ENCODE assay signal across 15 cellular contexts in the genomic region with DNA sequence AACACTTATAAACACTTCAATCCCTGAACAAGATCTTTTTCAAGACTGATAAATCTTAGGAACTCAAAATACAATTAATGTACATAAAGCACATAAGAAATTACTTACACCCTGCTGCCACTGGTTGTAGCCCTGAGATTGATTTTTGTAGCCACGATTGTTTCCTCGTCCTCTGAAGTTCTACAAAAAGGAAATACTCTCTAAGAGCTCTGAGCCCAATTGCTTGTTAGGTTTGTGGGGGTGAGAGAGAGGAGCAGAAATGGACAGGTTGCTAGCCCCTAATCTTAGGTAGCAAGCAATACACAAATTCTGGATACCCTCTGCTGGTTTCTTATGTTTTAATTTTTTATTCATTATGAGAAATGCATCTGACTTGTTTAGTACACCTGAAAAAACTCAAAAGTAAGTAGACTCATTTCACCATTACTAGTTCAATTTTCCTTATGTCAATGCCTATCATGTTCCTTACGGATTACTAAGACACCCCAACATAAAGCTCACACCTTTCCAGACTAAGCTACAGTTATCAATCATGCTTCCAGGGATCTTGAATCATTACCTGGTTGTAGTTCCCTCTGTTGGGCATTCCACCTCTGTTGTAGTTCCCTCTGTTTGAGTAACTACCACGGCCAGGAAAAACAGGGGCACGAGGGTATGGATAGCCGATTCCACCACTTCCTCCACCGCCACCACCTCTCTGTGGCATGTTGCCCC. TPM values are rescaled to one million over a fixed set of nuclear protein-coding genes. Genes with fewer than 3 reads are reported as not detected.
DNase-seq lines count a peak whose midpoint lies in the region; FAIRE-seq and TF ChIP-seq lines count a peak whose summit lies in the region.
"Had no signal": no experiment of that assay in that cellular context is flagged by ENCODE, and none has a peak within 500 bp of the region (broad histone marks: within the 10 kb centered on the region; RNA-seq: fewer than 3 reads in every experiment).

No MANE protein-coding gene starts in this region.

- H3K27me3 ChIP-seq in Loucy (ENCODE audit: insufficient read depth, low read length, poor library complexity, severe bottlenecking): no peaks in the 10 kb centered on the region
- no peaks in the 10 kb centered on the region for H3K27me3 ChIP-seq in astrocyte (ENCODE audit: insufficient read depth, low read length)
- H3K27me3 ChIP-seq in uterus: no peaks in the 10 kb centered on the region
- H3K27me3 ChIP-seq: dorsolateral prefrontal cortex, Peyer's patch, testis had no signal

- H3F3A ChIP-seq in Loucy (ENCODE audit: low read depth): peaks cover 4% of the 10 kb centered on the region; the same call in 1 of the 2 replicates

- no peak for FAIRE-seq in astrocyte (lab: Jason Lieb, UNC)

- no peak overlapping the region for H3K27ac ChIP-seq in astrocyte (ENCODE audit: low read depth, low read length)
- no peak overlapping the region for H3K27ac ChIP-seq in uterus
- H3K27ac ChIP-seq: Peyer's patch, testis had no signal

- DNase-seq in T-helper 1 cell (no peak), astrocyte (ENCODE audit: low read depth) (no peak), nephron progenitor cell (no peak), uterus (no peak), NCI-H1930 (lab: John Stamatoyannopoulos, UW) (no peak), cerebellum (ENCODE audit: low spot score) (no peak)
- DNase-seq: activated CD4-positive, alpha-beta T cell treated with anti-CD3 and anti-CD28 coated beads, Interleukin-2, amount 50 U/mL, for 48 hours; amniotic stem cell; DMS153; dorsolateral prefrontal cortex; NCI-H524; Peyer's patch; testis had no signal

- peaks cover 90% of the 10 kb centered on the region for H3K79me2 ChIP-seq in Loucy (ENCODE audit: insufficient read depth, low read length)
- peaks cover 95% of the 10 kb centered on the region for H3K79me2 ChIP-seq in astrocyte (ENCODE audit: insufficient read depth, low read length)

- no peaks in the 10 kb centered on the region for H3K9me2 ChIP-seq in Loucy (replicated peaks; ENCODE audit: low read depth, low read length)

- H4K20me1 ChIP-seq in Loucy (ENCODE audit: insufficient read depth, low read length, poor library complexity, severe bottlenecking): peaks cover 98% of the 10 kb centered on the region
- H4K20me1 ChIP-seq in astrocyte (ENCODE audit: insufficient read depth, low read length): peaks cover 85% of the 10 kb centered on the region

- H3K9me3 ChIP-seq in Loucy (ENCODE audit: insufficient read depth, low read depth, low read length): no peaks in the 10 kb centered on the region
- H3K9me3 ChIP-seq in astrocyte (ENCODE audit: insufficient read depth, low read depth, low read length): no peaks in the 10 kb centered on the region
- H3K9me3 ChIP-seq in uterus: no peaks in the 10 kb centered on the region
- H3K9me3 ChIP-seq: Peyer's patch, testis had no signal

- H3K4me3 ChIP-seq in Loucy (ENCODE audit: low read length, poor library complexity, severe bottlenecking) (peak overlapping the region; percentile 32), astrocyte (ENCODE audit: insufficient read depth, low read depth, low read length) (no peak overlapping the region), uterus (no peak overlapping the region)
- H3K4me3 ChIP-seq: Peyer's patch, testis had no signal

- peak overlapping the region; percentile 99 for H3K4me2 ChIP-seq in Loucy (ENCODE audit: low read depth, low read length, poor library complexity, severe bottlenecking)
- no peak overlapping the region for H3K4me2 ChIP-seq in astrocyte (ENCODE audit: low read length)

- peaks cover 96% of the 10 kb centered on the region for H3K36me3 ChIP-seq in Loucy (ENCODE audit: insufficient read depth, low read length)
- peaks cover 84% of the 10 kb centered on the region for H3K36me3 ChIP-seq in astrocyte (ENCODE audit: insufficient read depth, low read length)
- no peaks in the 10 kb centered on the region for H3K36me3 ChIP-seq in uterus

- peaks cover 79% of the 10 kb centered on the region for H3K36me3 Mint-ChIP-seq in T-helper 1 cell treated with Interleukin-12 subunit alpha and Interleukin-12 subunit beta and Interleukin-4 antibody, amounts not matched to agents 30 μg/mL and 1 μg/mL, for 36 hours (ENCODE audit: low read depth)
- H3K36me3 Mint-ChIP-seq in astrocyte (ENCODE audit: low read depth, unreplicated experiment) (peaks cover 26% of the 10 kb centered on the region), nephron progenitor cell (ENCODE audit: low read depth) (peaks cover 91% of the 10 kb centered on the region)

- intact Hi-C loops in uterus (cut with DNase I; ENCODE audit: low total_unique reads): no loop called here

- H2AFZ ChIP-seq in Loucy (ENCODE audit: low read length) (no peak overlapping the region), astrocyte (ENCODE audit: low read depth, low read length) (no peak overlapping the region)

- TF ChIP-seq CTCF in Loucy (conservative IDR thresholded peaks at IDR 0.05; ENCODE audit: low read length): no peak
- no peak for TF ChIP-seq CTCF in astrocyte (IDR thresholded peaks at IDR 0.05; ENCODE audit: insufficient read depth, low read depth, low read length)
- TF ChIP-seq CTCF in nephron progenitor cell (IDR thresholded peaks at IDR 0.05): no peak
- no peak for TF ChIP-seq CTCF in uterus (IDR thresholded peaks at IDR 0.05)

- no peaks in the 10 kb centered on the region for H3K9me3 Mint-ChIP-seq in T-helper 1 cell treated with Interleukin-12 subunit alpha and Interleukin-12 subunit beta and Interleukin-4 antibody, amounts not matched to agents 30 μg/mL and 1 μg/mL, for 36 hours
- H3K9me3 Mint-ChIP-seq in astrocyte (ENCODE audit: unreplicated experiment) (no peaks in the 10 kb centered on the region), nephron progenitor cell (no peaks in the 10 kb centered on the region)

- H3K9ac ChIP-seq in Loucy (ENCODE audit: low read depth, low read length, poor library complexity, severe bottlenecking) (no peak overlapping the region), astrocyte (ENCODE audit: low read length) (no peak overlapping the region)

- H3K27me3 Mint-ChIP-seq in T-helper 1 cell treated with Interleukin-12 subunit alpha and Interleukin-12 subunit beta and Interleukin-4 antibody, amounts not matched to agents 30 μg/mL and 1 μg/mL, for 36 hours (ENCODE audit: low read depth): no peaks in the 10 kb centered on the region
- H3K27me3 Mint-ChIP-seq in astrocyte (ENCODE audit: low read depth, unreplicated experiment) (no peaks in the 10 kb centered on the region), nephron progenitor cell (ENCODE audit: low read depth, poor library complexity) (no peaks in the 10 kb centered on the region)

- peak overlapping the region; percentile 60 for H3K4me3 Mint-ChIP-seq in T-helper 1 cell treated with Interleukin-12 subunit alpha and Interleukin-12 subunit beta and Interleukin-4 antibody, amounts not matched to agents 30 μg/mL and 1 μg/mL, for 36 hours
- H3K4me3 Mint-ChIP-seq in astrocyte (ENCODE audit: unreplicated experiment) (peak overlapping the region; percentile 50), nephron progenitor cell (no peak overlapping the region)

- H3K27ac Mint-ChIP-seq in T-helper 1 cell treated with Interleukin-12 subunit alpha and Interleukin-12 subunit beta and Interleukin-4 antibody, amounts not matched to agents 30 μg/mL and 1 μg/mL, for 36 hours: peak overlapping the region; percentile 49
- H3K27ac Mint-ChIP-seq in astrocyte (ENCODE audit: unreplicated experiment): peak overlapping the region; percentile 66
- H3K27ac Mint-ChIP-seq in nephron progenitor cell: peak overlapping the region; percentile 87

- H3K4me1 ChIP-seq in Loucy (ENCODE audit: insufficient read depth, low read length, poor library complexity, severe bottlenecking) (peaks cover 66% of the 10 kb centered on the region), astrocyte (ENCODE audit: insufficient read depth, low read length) (no peaks in the 10 kb centered on the region), uterus (peaks cover 4 to 14% of the 10 kb centered on the region in 2 donors)

- H3K4me1 Mint-ChIP-seq in T-helper 1 cell treated with Interleukin-12 subunit alpha and Interleukin-12 subunit beta and Interleukin-4 antibody, amounts not matched to agents 30 μg/mL and 1 μg/mL, for 36 hours (ENCODE audit: low read depth): peaks cover 66% of the 10 kb centered on the region
- H3K4me1 Mint-ChIP-seq in astrocyte (ENCODE audit: low read depth, unreplicated experiment) (peaks cover 3% of the 10 kb centered on the region), nephron progenitor cell (peaks cover 54% of the 10 kb centered on the region)

- no peak for TF ChIP-seq POLR2A in uterus (IDR thresholded peaks at IDR 0.05)

RNA-seq across cellular contexts. Expression of gene HNRNPU, which starts 9.3 kb away (rescaled TPM):
- total RNA-seq in astrocyte (264 and 289 TPM in 2 replicates), uterus (100 to 1,000 TPM; 154 to 603 (median 269) TPM), cerebellum (402 TPM)

RNA-seq across cellular contexts. Expression of gene COX20, which starts 19.6 kb away (rescaled TPM):
- 48.0 and 51.0 TPM in 2 replicates for total RNA-seq in astrocyte
- 100 to 1,000 TPM in 1 of 4 donors, 10 to 100 TPM in 3; 12.3 to 194 (median 36.4) TPM for total RNA-seq in uterus
- total RNA-seq in cerebellum: 65.5 TPM
